16 cellular contexts compared by ENCODE assay signal in genomic region chr14:64215978-64216377, GRCh38.
"Had no signal": no experiment of that assay in that cellular context is flagged by ENCODE, and none has a peak within 500 bp of the region (broad histone marks: within the 10 kb centered on the region; RNA-seq: fewer than 3 reads in every experiment).

No MANE protein-coding gene starts in this region.

- H3K4me3 Mint-ChIP-seq: dendritic cell treated with granulocyte-macrophage colony-stimulating factor and Interleukin-4, amounts not matched to agents 40 ng/mL and 50 ng/mL, for 4 days; effector memory CD8-positive, alpha-beta T cell; naive thymus-derived CD4-positive, alpha-beta T cell had no signal

- H3K27me3 ChIP-seq: adrenal gland, sigmoid colon, thyroid gland, uterus had no signal

- H3K4me1 ChIP-seq: uterus had no signal

- H3K27ac ChIP-seq: adrenal gland, epithelial cell of prostate, lower lobe of right lung, sigmoid colon, thyroid gland, uterus had no signal

- H3K9me3 Mint-ChIP-seq: dendritic cell treated with granulocyte-macrophage colony-stimulating factor and Interleukin-4, amounts not matched to agents 40 ng/mL and 50 ng/mL, for 4 days; effector memory CD8-positive, alpha-beta T cell had no signal

- H3K4me1 Mint-ChIP-seq: naive thymus-derived CD4-positive, alpha-beta T cell; T-helper 17 cell had no signal

- DNase-seq: activated CD4-positive, alpha-beta T cell treated with anti-CD3 and anti-CD28 coated beads, Interleukin-2, amount 50 U/mL, for 1 hour; activated naive CD4-positive, alpha-beta T cell treated with anti-CD3 and anti-CD28 coated beads, Interleukin-2, amount 50 U/mL, for 16 hours; activated T-cell treated with anti-CD3 and anti-CD28 coated beads, Interleukin-2, amount 50 U/mL, for 1 hour; effector memory CD8-positive, alpha-beta T cell; hippocampal formation; kidney glomerular epithelial cell; lower lobe of right lung; naive thymus-derived CD4-positive, alpha-beta T cell; sigmoid colon; stimulated activated CD4-positive, alpha-beta T cell treated with anti-CD3 and anti-CD28 coated beads, Interleukin-4, amount 100 ng/mL, for 24 hours; T-helper 17 cell; thyroid gland; uterus had no signal

- H3K9me3 ChIP-seq: adrenal gland, lower lobe of right lung, sigmoid colon, thyroid gland, uterus had no signal

- H3K27me3 Mint-ChIP-seq: effector memory CD8-positive, alpha-beta T cell; naive thymus-derived CD4-positive, alpha-beta T cell; T-helper 17 cell had no signal

- H3K36me3 ChIP-seq: uterus had no signal

- H3K4me3 ChIP-seq: adrenal gland, lower lobe of right lung, sigmoid colon, thyroid gland, uterus had no signal

- H3K27ac Mint-ChIP-seq: dendritic cell treated with granulocyte-macrophage colony-stimulating factor and Interleukin-4, amounts not matched to agents 40 ng/mL and 50 ng/mL, for 4 days; T-helper 17 cell had no signal

- ATAC-seq: effector memory CD8-positive, alpha-beta T cell; lower lobe of right lung; naive thymus-derived CD4-positive, alpha-beta T cell; T-helper 17 cell had no signal
